ENCODE assay signal across 9 cellular contexts in genomic region chr15:73928241-73928579, GRCh38. TPM values are rescaled to one million over a fixed set of nuclear protein-coding genes. Genes with fewer than 3 reads are reported as not detected.
A peak's percentile ranks its signal among the peaks of the same experiment; 100 is the strongest.
DNase-seq lines count a peak whose midpoint lies in the region; ATAC-seq and TF ChIP-seq lines count a peak whose summit lies in the region.
"Had no signal": no experiment of that assay in that cellular context is flagged by ENCODE, and none has a peak within 500 bp of the region (broad histone marks: within the 10 kb centered on the region; RNA-seq: fewer than 3 reads in every experiment).

No MANE protein-coding gene starts in this region.

- TF ChIP-seq CTCF in AG10803 (conservative IDR thresholded peaks at IDR 0.05; ENCODE audit: low read length) (no peak), choroid plexus epithelial cell (conservative IDR thresholded peaks at IDR 0.05; ENCODE audit: low read depth, low read length) (no peak), foreskin keratinocyte (conservative IDR thresholded peaks at IDR 0.05) (no peak)

- peaks cover 12% of the 10 kb centered on the region for H3K4me1 ChIP-seq in foreskin keratinocyte

- H3K27ac ChIP-seq in foreskin keratinocyte, result no peak overlapping the region

- ATAC-seq in naive thymus-derived CD8-positive, alpha-beta T cell, result peak; percentile 1
- ATAC-seq in foreskin keratinocyte (no peak), HG03135 (IDR thresholded peaks at IDR 0.05; ENCODE audit: unreplicated experiment) (no peak)

- H3K27ac Mint-ChIP-seq in naive thymus-derived CD8-positive, alpha-beta T cell, result peak overlapping the region; percentile 47 to 86 (median 74)

- no peaks in the 10 kb centered on the region for H3K36me3 Mint-ChIP-seq in naive thymus-derived CD8-positive, alpha-beta T cell

- DNase-seq in AG10803 (ENCODE audit: low read depth), result no peak
- no peak for DNase-seq in Jurkat, Clone E6-1 (ENCODE audit: low read depth, low spot score)
- no peak for DNase-seq in choroid plexus epithelial cell (ENCODE audit: low read depth)
- DNase-seq in naive thymus-derived CD8-positive, alpha-beta T cell, result no peak
- no peak for DNase-seq in stimulated activated CD4-positive, alpha-beta T cell treated with anti-CD3 and anti-CD28 coated beads, Interleukin-4, amount 100 ng/mL, for 24 hours
- DNase-seq in HT-29 (ENCODE audit: low spot score), result no peak
- no peak for DNase-seq in foreskin keratinocyte

- H3K4me3 ChIP-seq in AG10803 (ENCODE audit: low read length), result peak overlapping the region; percentile 90
- peak overlapping the region; percentile 55 for H3K4me3 ChIP-seq in Jurkat, Clone E6-1 (ENCODE audit: low read length)
- H3K4me3 ChIP-seq in choroid plexus epithelial cell (ENCODE audit: low read depth, low read length), result peak overlapping the region; percentile 78

- H3K4me3 Mint-ChIP-seq in naive thymus-derived CD8-positive, alpha-beta T cell, result peak overlapping the region; percentile 65 to 87 (median 78)

- H3K4me1 Mint-ChIP-seq in naive thymus-derived CD8-positive, alpha-beta T cell, result peaks cover 25 to 47% (median 40%) of the 10 kb centered on the region in 4 donors

- H3K27me3 Mint-ChIP-seq in naive thymus-derived CD8-positive, alpha-beta T cell, result peaks cover 0 to 2% (median 0%) of the 10 kb centered on the region in 5 donors

- H3K27me3 ChIP-seq in foreskin keratinocyte, result no peaks in the 10 kb centered on the region

- POLR2A ChIA-PET in naive thymus-derived CD8-positive, alpha-beta T cell (lab: Charles Lee), result interaction anchor here (0.6 to 1.1 kb wide), 4 partner anchors 22 to 1300 kb away, joined by 3 to 5 read pairs (median 3); no protein-coding TSS in a partner anchor

- H3K9me3 Mint-ChIP-seq in naive thymus-derived CD8-positive, alpha-beta T cell, result no peaks in the 10 kb centered on the region

RNA-seq across cellular contexts. Expression of gene LOXL1, which starts 1.9 kb away (rescaled TPM):
- 7.1 TPM for polyA plus RNA-seq in Jurkat, Clone E6-1 (2012; ENCODE audit: insufficient read depth, insufficient read length)
- total RNA-seq in naive thymus-derived CD8-positive, alpha-beta T cell, result 1 to 10 TPM in 1 of 2 experiments, under 1 TPM in 1; 0.80 to 1.9 TPM
- 1 to 10 TPM; 1.2 to 2.0 (median 1.3) TPM for polyA plus RNA-seq in naive thymus-derived CD8-positive, alpha-beta T cell
- 20.0 and 26.1 TPM in 2 replicates for total RNA-seq in HT-29 (2014; rRNA removed; shearing (Covaris generic))
- 8.1 and 13.3 TPM in 2 replicates for total RNA-seq in foreskin keratinocyte
- polyA plus RNA-seq in foreskin keratinocyte, result 9.7 and 14.9 TPM in 2 replicates

RNA-seq across cellular contexts. Expression of gene TBC1D21, which starts 54.8 kb away (rescaled TPM):
- not detected for polyA plus RNA-seq in Jurkat, Clone E6-1 (2012; ENCODE audit: insufficient read depth, insufficient read length)
- not detected for total RNA-seq in naive thymus-derived CD8-positive, alpha-beta T cell
- polyA plus RNA-seq in naive thymus-derived CD8-positive, alpha-beta T cell, result not detected
- not detected in 2 replicates for total RNA-seq in HT-29 (2014; rRNA removed; shearing (Covaris generic))
- total RNA-seq in foreskin keratinocyte, result not detected in 2 replicates
- polyA plus RNA-seq in foreskin keratinocyte, result not detected in 2 replicates
- polyA plus RNA-seq: esophagus had no signal

Comparison
In these comparisons a context has a peak if more than half of its experiments do, and no peak if none do; other contexts are left out.
1. ATAC-seq: peak in naive thymus-derived CD8-positive, alpha-beta T cell (2 of 2); none in foreskin keratinocyte (single experiment) and HG03135 (single experiment).
2. Peak in every context shown above with its lines, with median percentiles within 50 percentile points of each other: H3K4me3 ChIP-seq.